In genomic region chr5:117889592-117889991, GRCh38 we compare ENCODE assay signal across 15 cellular contexts.
A peak's percentile ranks its signal among the peaks of the same experiment; 100 is the strongest.
DNase-seq lines count a peak whose midpoint lies in the region; ATAC-seq and TF ChIP-seq lines count a peak whose summit lies in the region.
"Had no signal": no experiment of that assay in that cellular context is flagged by ENCODE, and none has a peak within 500 bp of the region (broad histone marks: within the 10 kb centered on the region; RNA-seq: fewer than 3 reads in every experiment).

No MANE protein-coding gene starts in this region.

- DNase-seq in A673 (ENCODE audit: low spot score) (peak; percentile 27), RPMI7951 (ENCODE audit: low read depth) (peak; percentile 38), fibroblast of peridontal ligament (ENCODE audit: extremely low read depth) (peak; percentile 52), NCI-H1092 treated with DMSO at 0.1 percent for 48 hours (lab: John Stamatoyannopoulos, UW) (no peak), Caco-2 (no peak)
- no peak for DNase-seq in activated naive CD4-positive, alpha-beta T cell treated with anti-CD3 and anti-CD28 coated beads, Interleukin-2, amount 10 ng/mL, durations not matched to agents 7 days and 5 days
- DNase-seq: DMS 273 treated with DMSO at 0.1 percent for 48 hours; effector CD4-positive, alpha-beta T cell; islet precursor cell; NCI-H1694; NCI-H524; PC-3 had no signal

- H3K9me3 Mint-ChIP-seq in activated naive CD4-positive, alpha-beta T cell treated with anti-CD3 and anti-CD28 coated beads, Interleukin-2, amount 10 ng/mL, durations not matched to agents 7 days and 5 days: no peaks in the 10 kb centered on the region
- H3K9me3 Mint-ChIP-seq in Caco-2 (ENCODE audit: unreplicated experiment): no peaks in the 10 kb centered on the region

- no peaks in the 10 kb centered on the region for H3K27me3 ChIP-seq in A673 (replicated peaks; ENCODE audit: insufficient read depth, low read depth, low read length, poor library complexity)
- no peaks in the 10 kb centered on the region for H3K27me3 ChIP-seq in Caco-2 (replicated peaks; ENCODE audit: control insufficient read depth, insufficient read depth, low read length)

- CTCF ChIA-PET in A673 (lab: Charles Lee): no interaction called here
- CTCF ChIA-PET in activated naive CD4-positive, alpha-beta T cell treated with anti-CD3 and anti-CD28 coated beads, Interleukin-2, amount 10 ng/mL, durations not matched to agents 7 days and 5 days (lab: Charles Lee): no interaction called here
- CTCF ChIA-PET in Caco-2 (lab: Charles Lee): no interaction called here

- H3K9me3 ChIP-seq in A673 (ENCODE audit: low read depth, low read length, poor library complexity, severe bottlenecking) (no peaks in the 10 kb centered on the region), Caco-2 (no peaks in the 10 kb centered on the region)
- H3K9me3 ChIP-seq: prostate gland had no signal

- H3K4me3 ChIP-seq in A673 (ENCODE audit: low read depth, low read length, poor library complexity, severe bottlenecking) (no peak overlapping the region), Caco-2 (ENCODE audit: low read depth, low read length) (no peak overlapping the region)
- H3K4me3 ChIP-seq: prostate gland had no signal

- intact Hi-C loops in A673 (cut with micrococcal nuclease; ENCODE audit: unreplicated experiment): no loop called here
- intact Hi-C loops in Caco-2 (cut with micrococcal nuclease; ENCODE audit: unreplicated experiment): no loop called here

- H3K4me1 ChIP-seq in A673 (ENCODE audit: insufficient read depth, low read length, poor library complexity, severe bottlenecking) (no peaks in the 10 kb centered on the region), Caco-2 (no peaks in the 10 kb centered on the region)
- H3K4me1 ChIP-seq: prostate gland had no signal

- peaks cover 6% of the 10 kb centered on the region for H3K4me1 Mint-ChIP-seq in activated naive CD4-positive, alpha-beta T cell treated with anti-CD3 and anti-CD28 coated beads, Interleukin-2, amount 10 ng/mL, durations not matched to agents 7 days and 5 days
- H3K4me1 Mint-ChIP-seq in Caco-2 (ENCODE audit: low read depth, unreplicated experiment): no peaks in the 10 kb centered on the region

- no peaks in the 10 kb centered on the region for H3K36me3 ChIP-seq in A673 (ENCODE audit: insufficient read depth, low read length, poor library complexity, severe bottlenecking)
- H3K36me3 ChIP-seq in Caco-2 (ENCODE audit: control insufficient read depth, insufficient read depth, low read length): no peaks in the 10 kb centered on the region
- H3K36me3 ChIP-seq: prostate gland had no signal

- no TSS peak for BruUV-seq in A673 (replicated peaks; lab: Mats Ljungman, UMichigan)
- BruUV-seq in Caco-2 (replicated peaks; lab: Mats Ljungman, UMichigan): no TSS peak

- no peak overlapping the region for H3K4me3 Mint-ChIP-seq in activated naive CD4-positive, alpha-beta T cell treated with anti-CD3 and anti-CD28 coated beads, Interleukin-2, amount 10 ng/mL, durations not matched to agents 7 days and 5 days
- no peak overlapping the region for H3K4me3 Mint-ChIP-seq in Caco-2 (ENCODE audit: unreplicated experiment)

- no peaks in the 10 kb centered on the region for H3K27me3 Mint-ChIP-seq in activated naive CD4-positive, alpha-beta T cell treated with anti-CD3 and anti-CD28 coated beads, Interleukin-2, amount 10 ng/mL, durations not matched to agents 7 days and 5 days
- peaks cover 14% of the 10 kb centered on the region for H3K27me3 Mint-ChIP-seq in Caco-2 (ENCODE audit: insufficient read depth, unreplicated experiment)

- H3K27ac Mint-ChIP-seq in activated naive CD4-positive, alpha-beta T cell treated with anti-CD3 and anti-CD28 coated beads, Interleukin-2, amount 10 ng/mL, durations not matched to agents 7 days and 5 days: no peak overlapping the region
- no peak overlapping the region for H3K27ac Mint-ChIP-seq in Caco-2 (ENCODE audit: unreplicated experiment)

- ATAC-seq in GM21390 (IDR thresholded peaks at IDR 0.05; ENCODE audit: unreplicated experiment): peak; percentile 3
- ATAC-seq in GM18909 (IDR thresholded peaks at IDR 0.05; ENCODE audit: poor library complexity, unreplicated experiment): no peak
- ATAC-seq: PC-3 had no signal

- TF ChIP-seq CTCF in A673 (conservative IDR thresholded peaks at IDR 0.05; ENCODE audit: low read depth, low read length): no peak
- TF ChIP-seq CTCF in Caco-2 (IDR thresholded peaks at IDR 0.05; ENCODE audit: insufficient read depth in 1 of 2, low read depth in 1 of 2, low read length in 1 of 2, severe bottlenecking in 1 of 2, unreplicated experiment in 1 of 2): no peak

- POLR2A ChIA-PET in A673 (lab: Charles Lee; ENCODE audit: low non-redundant PET): no interaction called here
- POLR2A ChIA-PET in Caco-2 (lab: Charles Lee): no interaction called here

- H3K36me3 Mint-ChIP-seq in activated naive CD4-positive, alpha-beta T cell treated with anti-CD3 and anti-CD28 coated beads, Interleukin-2, amount 10 ng/mL, durations not matched to agents 7 days and 5 days: no peaks in the 10 kb centered on the region
- H3K36me3 Mint-ChIP-seq in Caco-2 (ENCODE audit: insufficient read depth, unreplicated experiment): no peaks in the 10 kb centered on the region

- no peak overlapping the region for H3K27ac ChIP-seq in A673 (ENCODE audit: low read depth, low read length, poor library complexity, severe bottlenecking)
- H3K27ac ChIP-seq: prostate gland had no signal

Comparison
In these comparisons a context has a peak if more than half of its experiments do, and no peak if none do; other contexts are left out.
1. DNase-seq: peak in A673 (single experiment), RPMI7951 (single experiment) and fibroblast of peridontal ligament (single experiment); none in NCI-H1092 treated with DMSO at 0.1 percent for 48 hours (single experiment), activated naive CD4-positive, alpha-beta T cell treated with anti-CD3 and anti-CD28 coated beads, Interleukin-2, amount 10 ng/mL, durations not matched to agents 7 days and 5 days (single experiment) and Caco-2 (0 of 2).